ENCODE assay signal across 8 cellular contexts in genomic region chr12:120713861-120714482, GRCh38. TPM values are rescaled to one million over a fixed set of nuclear protein-coding genes. Genes with fewer than 3 reads are reported as not detected.
A peak's percentile ranks its signal among the peaks of the same experiment; 100 is the strongest.
DNase-seq lines count a peak whose midpoint lies in the region; ATAC-seq, FAIRE-seq and TF ChIP-seq lines count a peak whose summit lies in the region.

No MANE protein-coding gene starts in this region.

- peak; percentile 86 for DNase-seq in ACHN
- peak; percentile 87 for DNase-seq in GM20000 (ENCODE audit: low spot score)
- peak; percentile 21 for DNase-seq in NCI-H2081 treated with DMSO at 0.1 percent for 48 hours (lab: John Stamatoyannopoulos, UW)
- DNase-seq in T-helper 9 cell: peak; percentile 64
- peak; percentile 47 for DNase-seq in astrocyte (ENCODE audit: low read depth)
- DNase-seq in hypothalamus (lab: John Stamatoyannopoulos, UW): peak in 40 of 51 donors; percentile 4 to 80 (median 50)
- no peak for DNase-seq in spleen

- H3K9me3 Mint-ChIP-seq in astrocyte (ENCODE audit: unreplicated experiment): no peaks in the 10 kb centered on the region

- H3K27me3 ChIP-seq in astrocyte (ENCODE audit: insufficient read depth, low read length): no peaks in the 10 kb centered on the region
- H3K27me3 ChIP-seq in spleen (replicated peaks in 1 of 7): no peaks in the 10 kb centered on the region

- intact Hi-C loops in spleen (cut with DNase I; ENCODE audit: low total_unique reads): loop anchor here (2.0 to 5.0 kb wide), 2 partner anchors 67 to 132 kb away; partner anchors contain the start of gene POP5

- H3K4me1 Mint-ChIP-seq in astrocyte (ENCODE audit: low read depth, unreplicated experiment): peaks cover 5% of the 10 kb centered on the region

- 19 to 24% (median 23%) methylated on average over 4 of the region's 4 CpGs for WGBS in spleen, 5 donors

- peaks cover 21% of the 10 kb centered on the region for H3K36me3 Mint-ChIP-seq in astrocyte (ENCODE audit: low read depth, unreplicated experiment)

- peaks cover 10% of the 10 kb centered on the region for H3K4me1 ChIP-seq in astrocyte (ENCODE audit: insufficient read depth, low read length)
- H3K4me1 ChIP-seq in spleen: peaks cover 15 to 51% (median 39%) of the 10 kb centered on the region in 6 donors

- H3K27ac Mint-ChIP-seq in astrocyte (ENCODE audit: unreplicated experiment): no peak overlapping the region

- H4K20me1 ChIP-seq in astrocyte (ENCODE audit: insufficient read depth, low read length): peaks cover 50% of the 10 kb centered on the region

- no peaks in the 10 kb centered on the region for H3K9me3 ChIP-seq in astrocyte (ENCODE audit: insufficient read depth, low read depth, low read length)
- no peaks in the 10 kb centered on the region for H3K9me3 ChIP-seq in spleen

- no peak overlapping the region for H2AFZ ChIP-seq in astrocyte (ENCODE audit: low read depth, low read length)

- H3K4me3 ChIP-seq in astrocyte (ENCODE audit: insufficient read depth, low read depth, low read length) (no peak overlapping the region), spleen (no peak overlapping the region)

- no peak for ATAC-seq in HG03571 (IDR thresholded peaks at IDR 0.05; ENCODE audit: unreplicated experiment)

- in situ Hi-C loops in ACHN (cut with HindIII; ENCODE audit: low pct_ligation_motif_present, low pct_unique_long_range_greater_than_20kb, low sequenced_read_pairs): no loop called here

- H3K79me2 ChIP-seq in astrocyte (ENCODE audit: insufficient read depth, low read length): peaks cover 29% of the 10 kb centered on the region

- FAIRE-seq in astrocyte (lab: Jason Lieb, UNC): peak; percentile 9

- H3K4me3 Mint-ChIP-seq in astrocyte (ENCODE audit: unreplicated experiment): no peak overlapping the region

- TF ChIP-seq CTCF in GM20000 (IDR thresholded peaks at IDR 0.05; ENCODE audit: extremely low read depth, missing control alignments) (peak; percentile 40), astrocyte (IDR thresholded peaks at IDR 0.05; ENCODE audit: insufficient read depth, low read depth, low read length) (peak; percentile 90), spleen (IDR thresholded peaks at IDR 0.05 in 8 of 11, conservative IDR thresholded peaks at IDR 0.05 in 3 of 11) (peak; percentile 63 to 88 (median 86))

- no peak for TF ChIP-seq POLR2A in spleen (IDR thresholded peaks at IDR 0.05)

- no peak overlapping the region for H3K9ac ChIP-seq in astrocyte (ENCODE audit: low read length)

- no peaks in the 10 kb centered on the region for H3K27me3 Mint-ChIP-seq in astrocyte (ENCODE audit: low read depth, unreplicated experiment)

- H3K27ac ChIP-seq in astrocyte (ENCODE audit: low read depth, low read length) (no peak overlapping the region), spleen (peak overlapping the region in 3 of 8 donors; percentile 5 to 42 (median 35))

- no peak overlapping the region for H3K4me2 ChIP-seq in astrocyte (ENCODE audit: low read length)

- H3K36me3 ChIP-seq in astrocyte (ENCODE audit: insufficient read depth, low read length) (peaks cover 37% of the 10 kb centered on the region), spleen (peaks cover 6 to 59% (median 50%) of the 10 kb centered on the region in 6 donors)

RNA-seq across cellular contexts. Expression of gene UNC119B, which starts 3.7 kb away (rescaled TPM):
- total RNA-seq in astrocyte: 21.3 and 24.3 TPM in 2 replicates
- 10 to 100 TPM; 13.0 to 32.2 (median 29.8) TPM for total RNA-seq in spleen
- 10 to 100 TPM in 1 of 3 donors, 1 to 10 TPM in 2; 5.5 to 17.3 (median 8.1) TPM for polyA plus RNA-seq in spleen

RNA-seq across cellular contexts. Expression of gene ACADS, which starts 11.7 kb away (rescaled TPM):
- total RNA-seq in astrocyte (2.8 and 2.9 TPM in 2 replicates), spleen (10 to 100 TPM; 21.4 to 55.1 (median 35.1) TPM)
- 10 to 100 TPM; 21.2 to 66.4 (median 40.1) TPM for polyA plus RNA-seq in spleen

RNA-seq across cellular contexts. Expression of gene MLEC, which starts 27.0 kb away (rescaled TPM):
- total RNA-seq in astrocyte: 137 and 152 TPM in 2 replicates
- total RNA-seq in spleen: 100 to 1,000 TPM in 1 of 7 donors, 10 to 100 TPM in 6; 60.1 to 117 (median 78.5) TPM
- polyA plus RNA-seq in spleen: 10 to 100 TPM in 2 of 3 donors, 1 to 10 TPM in 1; 7.7 to 22.6 (median 10.9) TPM

Comparison
In these comparisons a context has a peak if more than half of its experiments do, and no peak if none do; other contexts are left out.
1. CTCF ChIP-seq: peak in every context shown above with its lines; median percentile 90 in astrocyte; 86 in spleen; 40 in GM20000.